18 cellular contexts compared by ENCODE assay signal in the genomic region with DNA sequence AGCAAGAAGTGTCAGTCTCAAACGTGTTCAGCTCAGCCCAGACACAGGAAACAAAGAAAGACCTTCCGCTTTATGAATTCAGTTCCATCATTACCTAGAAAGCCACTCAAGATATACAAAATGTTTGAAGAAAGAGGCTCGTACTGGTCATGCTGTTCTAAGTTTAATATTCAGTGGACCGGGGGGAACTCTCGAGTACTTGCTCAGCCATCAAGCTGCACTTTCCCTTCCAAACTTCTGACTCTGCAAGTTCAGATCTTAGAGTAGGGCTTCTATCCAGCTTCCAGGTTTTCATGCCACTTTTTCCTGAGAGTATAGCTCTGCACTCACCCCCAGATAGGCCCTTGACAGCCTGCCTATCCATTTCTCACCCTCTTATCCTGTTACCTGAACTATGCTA.
A peak's percentile ranks its signal among the peaks of the same experiment; 100 is the strongest.
DNase-seq lines count a peak whose midpoint lies in the region; ATAC-seq, FAIRE-seq and TF ChIP-seq lines count a peak whose summit lies in the region.
"Had no signal": no experiment of that assay in that cellular context is flagged by ENCODE, and none has a peak within 500 bp of the region (broad histone marks: within the 10 kb centered on the region; RNA-seq: fewer than 3 reads in every experiment).

No MANE protein-coding gene starts in this region.

- no peak overlapping the region for H3K23ac ChIP-seq in mesenchymal stem cell (ENCODE audit: low read length in 2 of 2)

- H4K20me1 ChIP-seq in HepG2 (ENCODE audit: insufficient read depth, low read length) (no peaks in the 10 kb centered on the region), osteoblast (ENCODE audit: insufficient read depth, low read length) (no peaks in the 10 kb centered on the region)

- no peaks in the 10 kb centered on the region for H3K27me3 ChIP-seq in HepG2 (ENCODE audit: control insufficient read depth in 1 of 2, insufficient read depth in 2 of 2, low read length in 2 of 2)
- no peaks in the 10 kb centered on the region for H3K27me3 ChIP-seq in right lobe of liver
- H3K27me3 ChIP-seq in mesenchymal stem cell (ENCODE audit: control insufficient read depth in 1 of 2, insufficient read depth in 1 of 2, low read length in 2 of 2) = no peaks in the 10 kb centered on the region
- H3K27me3 ChIP-seq in osteoblast (ENCODE audit: insufficient read depth, low read length) = no peaks in the 10 kb centered on the region

- POLR2A ChIA-PET in HepG2 (lab: Yijun Ruan, JAX) = no interaction called here

- H3K14ac ChIP-seq in mesenchymal stem cell (ENCODE audit: low read length in 2 of 2) = no peak overlapping the region

- intact Hi-C loops in HepG2 (cut with micrococcal nuclease; ENCODE audit: unreplicated experiment) = loop anchor here (5.0 kb wide), 2 partner anchors 65 to 1065 kb away; no protein-coding TSS in a partner anchor
- intact Hi-C loops in right lobe of liver (cut with DNase I) = loop anchor here in 1 of 2 donors (10.0 kb wide), 1 partner anchor 162 kb away; no protein-coding TSS in a partner anchor
- intact Hi-C loops in Right ventricle myocardium superior (cut with DNase I) = loop anchor here (5.0 kb wide), 2 partner anchors 310 to 390 kb away; no protein-coding TSS in a partner anchor

- DNase-seq in HepG2 (ENCODE audit: low spot score) = no peak
- DNase-seq in right lobe of liver = no peak
- DNase-seq in mesenchymal stem cell = no peak
- no peak for DNase-seq in osteoblast (ENCODE audit: insufficient read length, low spot score, missing footprints)
- DNase-seq in ecto neural progenitor cell (ENCODE audit: low spot score) = no peak
- DNase-seq in NCI-H345 treated with DMSO at 0.1 percent for 48 hours (lab: John Stamatoyannopoulos, UW; ENCODE audit: unreplicated experiment) = no peak
- DNase-seq in Right ventricle myocardium superior = no peak
- DNase-seq: 8988T; C1 segment of cervical spinal cord; Calu3; CD4-positive, alpha-beta memory T cell; COR-L47; DMS53; GF-D8; GOT3; HFFc6 had no signal

- no peak overlapping the region for H2BK12ac ChIP-seq in mesenchymal stem cell (ENCODE audit: low read length in 2 of 2)

- H3K79me2 ChIP-seq in HepG2 (ENCODE audit: insufficient read depth, low read length) (no peaks in the 10 kb centered on the region), osteoblast (ENCODE audit: insufficient read depth, low read length) (no peaks in the 10 kb centered on the region)

- H3K18ac ChIP-seq in mesenchymal stem cell (ENCODE audit: low read depth in 1 of 2, low read length in 2 of 2) = no peak overlapping the region

- H3K27ac ChIP-seq in HepG2 (ENCODE audit: extremely low read length, insufficient read depth, low read length) = no peak overlapping the region
- H3K27ac ChIP-seq in right lobe of liver = no peak overlapping the region
- no peak overlapping the region for H3K27ac ChIP-seq in mesenchymal stem cell (ENCODE audit: low read length, poor library complexity, severe bottlenecking)
- no peak overlapping the region for H3K27ac ChIP-seq in osteoblast (ENCODE audit: low read depth, low read length)

- H3K4me1 ChIP-seq in HepG2 (ENCODE audit: insufficient read depth, low read length) (peaks cover 17% of the 10 kb centered on the region), right lobe of liver (peaks cover 0 to 9% (median 2%) of the 10 kb centered on the region in 4 donors), mesenchymal stem cell (ENCODE audit: control insufficient read depth, insufficient read depth, low read depth, low read length) (peaks cover 2% of the 10 kb centered on the region), osteoblast (ENCODE audit: insufficient read depth, low read length) (peaks cover 5% of the 10 kb centered on the region)
- H3K4me1 ChIP-seq: HAP-1 had no signal

- peak overlapping the region; percentile 51 for H2BK5ac ChIP-seq in mesenchymal stem cell (ENCODE audit: low read depth, low read length, poor library complexity, severe bottlenecking)

- no peak overlapping the region for H2BK120ac ChIP-seq in mesenchymal stem cell (ENCODE audit: low read depth, low read length)

- no peak overlapping the region for H2AK5ac ChIP-seq in mesenchymal stem cell (ENCODE audit: low read length, severe bottlenecking)

- no peak for FAIRE-seq in HepG2 (lab: Jason Lieb, UNC)
- FAIRE-seq: GM18507 had no signal

- TF ChIP-seq CTCF in HepG2 (CRISPR knock-in tag; IDR thresholded peaks at IDR 0.05) (no peak), right lobe of liver (IDR thresholded peaks at IDR 0.05) (no peak), osteoblast (IDR thresholded peaks at IDR 0.05; ENCODE audit: extremely low read depth, low read depth, low read length) (no peak)

- H4K8ac ChIP-seq in mesenchymal stem cell (ENCODE audit: low read length) = no peak overlapping the region

- BruUV-seq in HepG2 (replicated peaks; lab: Mats Ljungman, UMichigan) = no TSS peak

- 66% methylated on average over 5 of the region's 5 CpGs for WGBS in HepG2 (ENCODE audit: low lambda C conversion rate)
- 61% methylated on average over 5 of the region's 5 CpGs for WGBS in right lobe of liver (ENCODE audit: insufficient coverage, low coverage, low lambda C conversion rate, missing lambda C conversion rate)
- 73% methylated on average over 5 of the region's 5 CpGs for WGBS in mesenchymal stem cell

- H3K9ac ChIP-seq in HepG2 (ENCODE audit: insufficient read depth, low read depth, low read length) (no peak overlapping the region), mesenchymal stem cell (ENCODE audit: low read length) (no peak overlapping the region)

- in situ Hi-C loops in HepG2 (cut with HindIII; ENCODE audit: extremely low pct_ligation_motif_present, low pct_unique_long_range_greater_than_20kb) = loop anchor here (5.0 to 25.0 kb wide), 3 partner anchors 170 to 1065 kb away; no protein-coding TSS in a partner anchor

- TF ChIP-seq RAD21 in HepG2 (CRISPR knock-in tag; IDR thresholded peaks at IDR 0.05) = no peak

- peak overlapping the region; percentile 25 for H2AFZ ChIP-seq in HepG2 (ENCODE audit: low read length)
- H2AFZ ChIP-seq in mesenchymal stem cell (ENCODE audit: low read depth, low read length) = no peak overlapping the region
- peak overlapping the region; percentile 11 for H2AFZ ChIP-seq in osteoblast (ENCODE audit: low read length)

- no peak for TF ChIP-seq EP300 in HepG2 (IDR thresholded peaks at IDR 0.05; ENCODE audit: low read depth in 2 of 2, low read length in 2 of 2)
- TF ChIP-seq EP300 in HepG2 (CRISPR knock-in tag; IDR thresholded peaks at IDR 0.05; ENCODE audit: borderline replicate concordance) = no peak

- ATAC-seq in HepG2 = no peak; the same call in 2 of the 3 replicates
- ATAC-seq in right lobe of liver = no peak
- no peak for ATAC-seq in Right ventricle myocardium superior (ENCODE audit: poor library complexity)

- H3K36me3 ChIP-seq in HepG2 (replicated peaks in 1 of 2; ENCODE audit: control insufficient read depth in 1 of 2, insufficient read depth in 2 of 2, low read length in 2 of 2) (no peaks in the 10 kb centered on the region), right lobe of liver (no peaks in the 10 kb centered on the region), mesenchymal stem cell (ENCODE audit: control insufficient read depth in 1 of 2, insufficient read depth in 2 of 2, low read depth in 1 of 2, low read length in 2 of 2) (no peaks in the 10 kb centered on the region), osteoblast (ENCODE audit: insufficient read depth, low read length) (no peaks in the 10 kb centered on the region)
- H3K36me3 ChIP-seq: HAP-1 had no signal

- TF ChIP-seq POLR2A in HepG2 (IDR thresholded peaks at IDR 0.05; ENCODE audit: insufficient read depth in 1 of 2, low read depth in 2 of 2, low read length in 2 of 2) (no peak), right lobe of liver (IDR thresholded peaks at IDR 0.05) (no peak)

- H3K4me3 ChIP-seq in HepG2 (replicated peaks in 1 of 3; ENCODE audit: insufficient read depth in 1 of 3, low read depth in 2 of 3, low read length in 3 of 3) = no peak overlapping the region
- no peak overlapping the region for H3K4me3 ChIP-seq in right lobe of liver
- H3K4me3 ChIP-seq in mesenchymal stem cell (ENCODE audit: insufficient read depth in 1 of 2, low read depth in 1 of 2, low read length in 2 of 2) = no peak overlapping the region
- no peak overlapping the region for H3K4me3 ChIP-seq in osteoblast (ENCODE audit: insufficient read depth, low read length)
- H3K4me3 ChIP-seq: HAP-1 had no signal

- CTCF ChIA-PET in HepG2 (lab: Yijun Ruan, JAX; ENCODE audit: low intra/inter-chr PET ratio, low total read pairs) = interaction anchor here (1.5 to 2.1 kb wide), 5 partner anchors 168 to 389 kb away, joined by 4 to 37 read pairs (median 10); no protein-coding TSS in a partner anchor

- no peak overlapping the region for H3K4ac ChIP-seq in mesenchymal stem cell (ENCODE audit: low read depth in 1 of 2, low read length in 2 of 2)

- H2BK15ac ChIP-seq in mesenchymal stem cell (ENCODE audit: low read depth, poor library complexity, severe bottlenecking) = no peak overlapping the region

- H3K9me3 ChIP-seq in HepG2 (ENCODE audit: low read length) = no peaks in the 10 kb centered on the region
- H3K9me3 ChIP-seq in right lobe of liver = no peaks in the 10 kb centered on the region
- no peaks in the 10 kb centered on the region for H3K9me3 ChIP-seq in mesenchymal stem cell (ENCODE audit: control insufficient read depth, low read length)
- no peaks in the 10 kb centered on the region for H3K9me3 ChIP-seq in osteoblast (ENCODE audit: low read depth, low read length)
- H3K9me3 ChIP-seq: HAP-1 had no signal

- H3K4me2 ChIP-seq in HepG2 (ENCODE audit: low read depth, low read length) (no peak overlapping the region), mesenchymal stem cell (ENCODE audit: low read length, poor library complexity, severe bottlenecking) (no peak overlapping the region), osteoblast (ENCODE audit: insufficient read depth, low read length) (no peak overlapping the region)

- no peak overlapping the region for H4K91ac ChIP-seq in mesenchymal stem cell (ENCODE audit: low read length)

- no peaks in the 10 kb centered on the region for H3K79me1 ChIP-seq in mesenchymal stem cell (replicated peaks; ENCODE audit: low read length, poor library complexity, severe bottlenecking)

TF ChIP-seq in HepG2, 621 proteins besides CTCF, POLR2A, EP300 and RAD21 (continues in another document):
- no peak for TF ChIP-seq ZBTB21 (CRISPR knock-in tag; IDR thresholded peaks at IDR 0.05)
- TF ChIP-seq CCDC6 (CRISPR knock-in tag; IDR thresholded peaks at IDR 0.05) = no peak
- no peak for TF ChIP-seq ARID2 (CRISPR knock-in tag; IDR thresholded peaks at IDR 0.05; ENCODE audit: borderline replicate concordance)
- no peak for TF ChIP-seq ZSCAN29 (CRISPR knock-in tag; conservative IDR thresholded peaks at IDR 0.05)
